Comparison of ENCODE assay signal across 19 cellular contexts in genomic region chr20:29452186-29452585, GRCh38.
A peak's percentile ranks its signal among the peaks of the same experiment; 100 is the strongest.
DNase-seq lines count a peak whose midpoint lies in the region; ATAC-seq, FAIRE-seq and TF ChIP-seq lines count a peak whose summit lies in the region.
"Had no signal": no experiment of that assay in that cellular context is flagged by ENCODE, and none has a peak within 500 bp of the region (broad histone marks: within the 10 kb centered on the region; RNA-seq: fewer than 3 reads in every experiment).

No MANE protein-coding gene starts in this region.

- POLR2A ChIA-PET in HepG2 (lab: Yijun Ruan, JAX): no interaction called here

- 24% methylated on average over 8 of the region's 8 CpGs for WGBS in HepG2 (ENCODE audit: low lambda C conversion rate)

- no peaks in the 10 kb centered on the region for H4K20me1 ChIP-seq in HepG2 (ENCODE audit: insufficient read depth, low read length)

- no TSS peak for BruUV-seq in HepG2 (replicated peaks; lab: Mats Ljungman, UMichigan)

- H3K9ac ChIP-seq in HepG2 (ENCODE audit: insufficient read depth, low read depth, low read length): no peak overlapping the region

- H3K4me3 Mint-ChIP-seq in endothelial cell (ENCODE audit: unreplicated experiment): peak overlapping the region; percentile 23
- H3K4me3 Mint-ChIP-seq: CD4-positive, alpha-beta memory T cell; HFFc6 had no signal

- no peaks in the 10 kb centered on the region for H3K27me3 ChIP-seq in HepG2 (ENCODE audit: control insufficient read depth in 1 of 2, insufficient read depth in 2 of 2, low read length in 2 of 2)
- peaks cover 3% of the 10 kb centered on the region for H3K27me3 ChIP-seq in upper lobe of right lung

- FAIRE-seq in HepG2 (lab: Jason Lieb, UNC): no peak
- FAIRE-seq: GM12891, GM18507, H54 had no signal

- no peak overlapping the region for H3K4me3 ChIP-seq in HepG2 (replicated peaks in 1 of 3; ENCODE audit: insufficient read depth in 1 of 3, low read depth in 2 of 3, low read length in 3 of 3)
- H3K4me3 ChIP-seq in upper lobe of right lung: no peak overlapping the region
- H3K4me3 ChIP-seq: HAP-1 had no signal

- TF ChIP-seq CTCF in endothelial cell (IDR thresholded peaks at IDR 0.05; ENCODE audit: unreplicated experiment) (no peak), HepG2 (CRISPR knock-in tag; IDR thresholded peaks at IDR 0.05) (no peak), upper lobe of right lung (IDR thresholded peaks at IDR 0.05) (no peak)

- peaks cover 5% of the 10 kb centered on the region for H3K27me3 Mint-ChIP-seq in endothelial cell (ENCODE audit: unreplicated experiment)
- H3K27me3 Mint-ChIP-seq: CD4-positive, alpha-beta memory T cell had no signal

- H3K4me2 ChIP-seq in HepG2 (ENCODE audit: low read depth, low read length): no peak overlapping the region

- DNase-seq in endothelial cell (ENCODE audit: low spot score): no peak
- no peak for DNase-seq in HepG2 (ENCODE audit: low spot score)
- no peak for DNase-seq in upper lobe of right lung
- DNase-seq in germinal center (ENCODE audit: low spot score): no peak
- no peak for DNase-seq in middle frontal gyrus (ENCODE audit: extremely low spot score, low spot score)
- DNase-seq: C1 segment of cervical spinal cord; Calu3; CD4-positive, alpha-beta memory T cell; COR-L47; DMS53; DMS79 treated with DMSO at 0.1 percent for 48 hours; GF-D8; GOT3; HFFc6 had no signal

- no peaks in the 10 kb centered on the region for H3K4me1 Mint-ChIP-seq in endothelial cell (ENCODE audit: unreplicated experiment)

- H3K27ac Mint-ChIP-seq in endothelial cell (ENCODE audit: unreplicated experiment): peak overlapping the region; percentile 11
- H3K27ac Mint-ChIP-seq: CD4-positive, alpha-beta memory T cell; HFFc6 had no signal

- peaks cover 14% of the 10 kb centered on the region for H3K36me3 Mint-ChIP-seq in endothelial cell (ENCODE audit: low read depth, unreplicated experiment)
- H3K36me3 Mint-ChIP-seq: CD4-positive, alpha-beta memory T cell had no signal

- H3K4me1 ChIP-seq in HepG2 (ENCODE audit: insufficient read depth, low read length) (no peaks in the 10 kb centered on the region), upper lobe of right lung (no peaks in the 10 kb centered on the region)
- H3K4me1 ChIP-seq: HAP-1 had no signal

- no peaks in the 10 kb centered on the region for H3K79me2 ChIP-seq in HepG2 (ENCODE audit: insufficient read depth, low read length)

- H3K9me3 ChIP-seq in HepG2 (ENCODE audit: low read length) (peaks cover 18% of the 10 kb centered on the region; the same call in 1 of the 2 replicates), upper lobe of right lung (no peaks in the 10 kb centered on the region)
- H3K9me3 ChIP-seq: HAP-1 had no signal

- TF ChIP-seq POLR2A in HepG2 (IDR thresholded peaks at IDR 0.05; ENCODE audit: insufficient read depth in 1 of 2, low read depth in 2 of 2, low read length in 2 of 2): no peak

- CTCF ChIA-PET in HepG2 (lab: Yijun Ruan, JAX; ENCODE audit: low intra/inter-chr PET ratio, low total read pairs): no interaction called here

- ATAC-seq in HepG2 (no peak), upper lobe of right lung (peak; percentile 48), GM18907 (IDR thresholded peaks at IDR 0.05; ENCODE audit: unreplicated experiment) (no peak)

- H3K36me3 ChIP-seq in HepG2 (replicated peaks in 1 of 2; ENCODE audit: control insufficient read depth in 1 of 2, insufficient read depth in 2 of 2, low read length in 2 of 2) (no peaks in the 10 kb centered on the region), upper lobe of right lung (no peaks in the 10 kb centered on the region)
- H3K36me3 ChIP-seq: HAP-1 had no signal

- TF ChIP-seq RAD21 in HepG2 (CRISPR knock-in tag; IDR thresholded peaks at IDR 0.05): no peak

- H2AFZ ChIP-seq in HepG2 (ENCODE audit: low read length): no peak overlapping the region

- H3K27ac ChIP-seq in HepG2 (ENCODE audit: extremely low read length, insufficient read depth, low read length): no peak overlapping the region
- H3K27ac ChIP-seq in upper lobe of right lung: no peak overlapping the region

- H3K9me3 Mint-ChIP-seq in endothelial cell (ENCODE audit: unreplicated experiment): peaks cover 29% of the 10 kb centered on the region

- intact Hi-C loops in HepG2 (cut with micrococcal nuclease; ENCODE audit: unreplicated experiment): no loop called here
- intact Hi-C loops in upper lobe of right lung (cut with DNase I): no loop called here

- in situ Hi-C loops in HepG2 (cut with HindIII; ENCODE audit: extremely low pct_ligation_motif_present, low pct_unique_long_range_greater_than_20kb): no loop called here

- TF ChIP-seq EP300 in HepG2 (IDR thresholded peaks at IDR 0.05; ENCODE audit: low read depth in 2 of 2, low read length in 2 of 2) (no peak), HepG2 (CRISPR knock-in tag; IDR thresholded peaks at IDR 0.05; ENCODE audit: borderline replicate concordance) (no peak)

TF ChIP-seq in HepG2, 621 proteins besides CTCF, POLR2A, EP300 and RAD21:
- TF ChIP-seq JUND (CRISPR knock-in tag; IDR thresholded peaks at IDR 0.05) (no peak), NONO (IDR thresholded peaks at IDR 0.05) (0 out of 2 replicates have a peak, but pooled peaks have one; percentile 22), NONO (CRISPR knock-in tag; conservative IDR thresholded peaks at IDR 0.05) (no peak), CENPT (CRISPR knock-in tag; IDR thresholded peaks at IDR 0.05; ENCODE audit: low read depth) (no peak)
